In genomic region chr20:8147476-8147875, GRCh38 we compare ENCODE assay signal across 15 cellular contexts. TPM values are rescaled to one million over a fixed set of nuclear protein-coding genes. Genes with fewer than 3 reads are reported as not detected.
A peak's percentile ranks its signal among the peaks of the same experiment; 100 is the strongest.
DNase-seq lines count a peak whose midpoint lies in the region; ATAC-seq and TF ChIP-seq lines count a peak whose summit lies in the region.
"Had no signal": no experiment of that assay in that cellular context is flagged by ENCODE, and none has a peak within 500 bp of the region (broad histone marks: within the 10 kb centered on the region; RNA-seq: fewer than 3 reads in every experiment).

No MANE protein-coding gene starts in this region.

- no peaks in the 10 kb centered on the region for H3K27me3 Mint-ChIP-seq in immature natural killer cell (ENCODE audit: low read depth in 3 of 3)

- DNase-seq in brain microvascular endothelial cell (no peak), immature natural killer cell (no peak), thoracic aorta (ENCODE audit: low spot score) (no peak), NCI-H446 (lab: John Stamatoyannopoulos, UW) (no peak), coronary artery (ENCODE audit: low spot score) (no peak)
- DNase-seq: CD4-positive, CD25-positive, alpha-beta regulatory T cell; DMS53; GOT3; H9 had no signal

- H3K27ac ChIP-seq in BLaER1 treated with 17β-estradiol and CSF1 and Interleukin-3, amounts not matched to agents 10 nM and 100 nM: no peak overlapping the region
- H3K27ac ChIP-seq in brain microvascular endothelial cell (peak overlapping the region; percentile 46), thoracic aorta (no peak overlapping the region), coronary artery (no peak overlapping the region)
- H3K27ac ChIP-seq: A549 had no signal

- peak overlapping the region; percentile 22 to 66 (median 52); a peak in 21 of 22 replicates for H3K4me2 ChIP-seq in BLaER1 treated with 17β-estradiol and CSF1 and Interleukin-3, amounts not matched to agents 10 nM and 100 nM
- H3K4me2 ChIP-seq: A549 had no signal

- peak overlapping the region in 1 of 11 experiments; percentile 27; a peak in 2 of 22 replicates for H3K9ac ChIP-seq in BLaER1 treated with 17β-estradiol and CSF1 and Interleukin-3, amounts not matched to agents 10 nM and 100 nM

- H3K4me1 Mint-ChIP-seq in immature natural killer cell: peaks cover 72 to 90% of the 10 kb centered on the region in 2 donors

- H3K27me3 ChIP-seq in BLaER1 treated with 17β-estradiol and CSF1 and Interleukin-3, amounts not matched to agents 10 nM and 100 nM: no peaks in the 10 kb centered on the region
- H3K27me3 ChIP-seq in brain microvascular endothelial cell (replicated peaks) (no peaks in the 10 kb centered on the region), thoracic aorta (replicated peaks; ENCODE audit: insufficient read depth) (no peaks in the 10 kb centered on the region)

- no peaks in the 10 kb centered on the region for H4K20me1 ChIP-seq in BLaER1 treated with 17β-estradiol and CSF1 and Interleukin-3, amounts not matched to agents 10 nM and 100 nM

- peaks cover 42 to 83% (median 58%) of the 10 kb centered on the region in 10 experiments for H3K4me1 ChIP-seq in BLaER1 treated with 17β-estradiol and CSF1 and Interleukin-3, amounts not matched to agents 10 nM and 100 nM
- H3K4me1 ChIP-seq in thoracic aorta (ENCODE audit: control insufficient read depth in 1 of 2, low read depth in 2 of 2): peaks cover 6 to 25% of the 10 kb centered on the region in 2 donors

- TF ChIP-seq CTCF in brain microvascular endothelial cell (IDR thresholded peaks at IDR 0.05; ENCODE audit: low read depth, low read length, missing control alignments) (no peak), thoracic aorta (IDR thresholded peaks at IDR 0.05) (no peak), coronary artery (IDR thresholded peaks at IDR 0.05) (no peak)

- H3K36me3 ChIP-seq in BLaER1 treated with 17β-estradiol and CSF1 and Interleukin-3, amounts not matched to agents 10 nM and 100 nM: peaks cover 0 to under 1% (median 0%) of the 10 kb centered on the region in 11 experiments; a peak in 2 of 22 replicates
- no peaks in the 10 kb centered on the region for H3K36me3 ChIP-seq in brain microvascular endothelial cell (replicated peaks)
- no peaks in the 10 kb centered on the region for H3K36me3 ChIP-seq in thoracic aorta

- no peak overlapping the region; a peak in 1 of 20 replicates for H3K4me3 ChIP-seq in BLaER1 treated with 17β-estradiol and CSF1 and Interleukin-3, amounts not matched to agents 10 nM and 100 nM
- H3K4me3 ChIP-seq in brain microvascular endothelial cell (ENCODE audit: low read depth, low read length): no peak overlapping the region
- peak overlapping the region; percentile 8 for H3K4me3 ChIP-seq in thoracic aorta
- H3K4me3 ChIP-seq in coronary artery: no peak overlapping the region
- H3K4me3 ChIP-seq: A549, GM12878 had no signal

- no peaks in the 10 kb centered on the region for H3K9me3 Mint-ChIP-seq in immature natural killer cell
- H3K9me3 Mint-ChIP-seq: H9, IgD-negative memory B cell had no signal

- no peaks in the 10 kb centered on the region for H3K9me3 ChIP-seq in BLaER1 treated with 17β-estradiol and CSF1 and Interleukin-3, amounts not matched to agents 10 nM and 100 nM (replicated peaks in 1 of 11)
- no peaks in the 10 kb centered on the region for H3K9me3 ChIP-seq in thoracic aorta
- H3K9me3 ChIP-seq: A549 had no signal

- peaks cover 6 to 10% (median 6%) of the 10 kb centered on the region in 3 donors for H3K36me3 Mint-ChIP-seq in immature natural killer cell
- H3K36me3 Mint-ChIP-seq: CD4-positive, CD25-positive, alpha-beta regulatory T cell; IgD-negative memory B cell had no signal

- no peak overlapping the region for H3K4me3 Mint-ChIP-seq in immature natural killer cell
- H3K4me3 Mint-ChIP-seq: CD4-positive, CD25-positive, alpha-beta regulatory T cell; H9; IgD-negative memory B cell had no signal

- H3K27ac Mint-ChIP-seq in immature natural killer cell: peak overlapping the region in 4 of 6 donors; percentile 2 to 43 (median 4)
- H3K27ac Mint-ChIP-seq: CD4-positive, CD25-positive, alpha-beta regulatory T cell; IgD-negative memory B cell had no signal

- in situ Hi-C loops in brain microvascular endothelial cell (cut with HindIII; ENCODE audit: low pct_ligation_motif_present, low sequenced_read_pairs): loop anchor here (25.0 kb wide), 1 partner anchor 565 kb away; no protein-coding TSS in a partner anchor

- ATAC-seq in thoracic aorta (ENCODE audit: insufficient number of reproducible peaks, low FRiP score, low read depth) (no peak), GM21526 (IDR thresholded peaks at IDR 0.05; ENCODE audit: low FRiP score, unreplicated experiment) (no peak)
- ATAC-seq: A549, GM12878 had no signal

RNA-seq across cellular contexts. Expression of gene PLCB1, which starts 15.4 kb away (rescaled TPM):
- 10 to 100 TPM; 11.0 to 20.4 (median 12.6) TPM for polyA plus RNA-seq in immature natural killer cell
- 10 to 100 TPM; 10.8 to 16.3 TPM for total RNA-seq in thoracic aorta
- total RNA-seq: G401 had no signal
